8 cellular contexts compared by ENCODE assay signal in the genomic region with DNA sequence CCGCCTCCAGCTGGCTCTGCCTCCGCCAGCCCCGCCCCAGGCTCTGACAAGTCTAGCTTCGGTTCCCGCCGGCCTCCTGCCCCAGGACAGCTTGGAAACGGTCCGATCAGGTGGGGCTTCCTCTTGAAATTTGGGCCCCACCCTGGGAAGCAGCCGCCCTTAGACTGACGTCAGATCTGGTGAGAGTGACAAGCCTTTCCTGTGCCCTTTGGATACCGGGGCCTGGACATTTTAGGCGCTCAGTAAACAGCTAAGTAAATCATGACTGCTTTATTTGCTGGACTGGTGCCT. TPM values are rescaled to one million over a fixed set of nuclear protein-coding genes. Genes with fewer than 3 reads are reported as not detected.
DNase-seq lines count a peak whose midpoint lies in the region; ATAC-seq and TF ChIP-seq lines count a peak whose summit lies in the region.

No MANE protein-coding gene starts in this region.

- H3K79me2 ChIP-seq in neural cell (replicated peaks; ENCODE audit: insufficient read depth, low read length), result no peaks in the 10 kb centered on the region

- ATAC-seq in HG03095 (IDR thresholded peaks at IDR 0.05; ENCODE audit: unreplicated experiment), result no peak
- ATAC-seq in HG03025 (IDR thresholded peaks at IDR 0.05; ENCODE audit: low FRiP score, unreplicated experiment), result no peak

- H3K4me2 ChIP-seq in BLaER1 (peak overlapping the region; percentile 84), neural cell (ENCODE audit: low read length) (peak overlapping the region; percentile 69)

- H3K36me3 ChIP-seq in BLaER1 (peaks cover 8% of the 10 kb centered on the region; the same call in 1 of the 2 replicates), MG63 (no peaks in the 10 kb centered on the region), neural cell (ENCODE audit: insufficient read depth, low read length) (no peaks in the 10 kb centered on the region)

- peak overlapping the region; percentile 36; the same call in 1 of the 2 replicates for H3K27ac ChIP-seq in BLaER1
- peak overlapping the region; percentile 76 to 99 (median 94) for H3K27ac ChIP-seq in dorsolateral prefrontal cortex
- peak overlapping the region; percentile 66 for H3K27ac ChIP-seq in neural cell (ENCODE audit: low read length)

- H3K9ac ChIP-seq in BLaER1, result peak overlapping the region; percentile 70
- peak overlapping the region; percentile 70 for H3K9ac ChIP-seq in neural cell (ENCODE audit: low read length)

- no peaks in the 10 kb centered on the region for H3K9me2 ChIP-seq in neural cell (ENCODE audit: insufficient read depth, low read length)

- peak overlapping the region; percentile 78 for H3K4me3 ChIP-seq in BLaER1
- peak overlapping the region; percentile 65 for H3K4me3 ChIP-seq in MG63
- peak overlapping the region; percentile 47 to 100 (median 78) for H3K4me3 ChIP-seq in dorsolateral prefrontal cortex
- H3K4me3 ChIP-seq in neural cell (ENCODE audit: low read length), result peak overlapping the region; percentile 78

- no peaks in the 10 kb centered on the region for H3K9me3 ChIP-seq in BLaER1
- no peaks in the 10 kb centered on the region for H3K9me3 ChIP-seq in MG63
- no peaks in the 10 kb centered on the region for H3K9me3 ChIP-seq in neural cell (ENCODE audit: low read length)

- TF ChIP-seq CTCF in dorsolateral prefrontal cortex (IDR thresholded peaks at IDR 0.05 in 54 of 56, conservative IDR thresholded peaks at IDR 0.05 in 2 of 56; ENCODE audit: low read depth in 1 of 56, partially characterized antibody in 56 of 56) (peak in 1 of 56 donors; percentile 7), neural cell (IDR thresholded peaks at IDR 0.05; ENCODE audit: poor library complexity, severe bottlenecking) (no peak)

- H3F3A ChIP-seq in neural cell (ENCODE audit: insufficient read depth, low read length, poor library complexity, severe bottlenecking), result no peaks in the 10 kb centered on the region

- H4K20me1 ChIP-seq in BLaER1 (0 out of 2 replicates have a peak, but pooled peaks cover 8% of the 10 kb centered on the region), neural cell (ENCODE audit: insufficient read depth) (no peaks in the 10 kb centered on the region)

- no peak for TF ChIP-seq EP300 in neural cell (conservative IDR thresholded peaks at IDR 0.05; ENCODE audit: poor library complexity, severe bottlenecking)

- no peak for TF ChIP-seq RAD21 in neural cell (conservative IDR thresholded peaks at IDR 0.05)

- H3K27me3 ChIP-seq in BLaER1 (no peaks in the 10 kb centered on the region), MG63 (no peaks in the 10 kb centered on the region), dorsolateral prefrontal cortex (no peaks in the 10 kb centered on the region), neural cell (ENCODE audit: insufficient read depth, low read depth, low read length) (no peaks in the 10 kb centered on the region)

- H3K4me1 ChIP-seq in BLaER1, result peaks cover 21% of the 10 kb centered on the region

- intact Hi-C loops in dorsolateral prefrontal cortex (cut with DNase I), result loop anchor here in 1 of 2 donors (2.0 to 5.0 kb wide), 2 partner anchors 21 to 33 kb away; no protein-coding TSS in a partner anchor

- DNase-seq in MG63 (no peak), dorsolateral prefrontal cortex (no peak), GOT3 (lab: John Stamatoyannopoulos, UW) (no peak), NCI-H524 (lab: John Stamatoyannopoulos, UW) (no peak)

- H2AFZ ChIP-seq in neural cell (ENCODE audit: low read depth, low read length), result peak overlapping the region; percentile 58

TF ChIP-seq in neural cell, 6 proteins besides CTCF, POLR2A, EP300 and RAD21:
- TF ChIP-seq, protein P1, sequence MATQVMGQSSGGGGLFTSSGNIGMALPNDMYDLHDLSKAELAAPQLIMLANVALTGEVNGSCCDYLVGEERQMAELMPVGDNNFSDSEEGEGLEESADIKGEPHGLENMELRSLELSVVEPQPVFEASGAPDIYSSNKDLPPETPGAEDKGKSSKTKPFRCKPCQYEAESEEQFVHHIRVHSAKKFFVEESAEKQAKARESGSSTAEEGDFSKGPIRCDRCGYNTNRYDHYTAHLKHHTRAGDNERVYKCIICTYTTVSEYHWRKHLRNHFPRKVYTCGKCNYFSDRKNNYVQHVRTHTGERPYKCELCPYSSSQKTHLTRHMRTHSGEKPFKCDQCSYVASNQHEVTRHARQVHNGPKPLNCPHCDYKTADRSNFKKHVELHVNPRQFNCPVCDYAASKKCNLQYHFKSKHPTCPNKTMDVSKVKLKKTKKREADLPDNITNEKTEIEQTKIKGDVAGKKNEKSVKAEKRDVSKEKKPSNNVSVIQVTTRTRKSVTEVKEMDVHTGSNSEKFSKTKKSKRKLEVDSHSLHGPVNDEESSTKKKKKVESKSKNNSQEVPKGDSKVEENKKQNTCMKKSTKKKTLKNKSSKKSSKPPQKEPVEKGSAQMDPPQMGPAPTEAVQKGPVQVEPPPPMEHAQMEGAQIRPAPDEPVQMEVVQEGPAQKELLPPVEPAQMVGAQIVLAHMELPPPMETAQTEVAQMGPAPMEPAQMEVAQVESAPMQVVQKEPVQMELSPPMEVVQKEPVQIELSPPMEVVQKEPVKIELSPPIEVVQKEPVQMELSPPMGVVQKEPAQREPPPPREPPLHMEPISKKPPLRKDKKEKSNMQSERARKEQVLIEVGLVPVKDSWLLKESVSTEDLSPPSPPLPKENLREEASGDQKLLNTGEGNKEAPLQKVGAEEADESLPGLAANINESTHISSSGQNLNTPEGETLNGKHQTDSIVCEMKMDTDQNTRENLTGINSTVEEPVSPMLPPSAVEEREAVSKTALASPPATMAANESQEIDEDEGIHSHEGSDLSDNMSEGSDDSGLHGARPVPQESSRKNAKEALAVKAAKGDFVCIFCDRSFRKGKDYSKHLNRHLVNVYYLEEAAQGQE (IDR thresholded peaks at IDR 0.05; ENCODE audit: borderline replicate concordance), result no peak
- TF ChIP-seq TAF1 (IDR thresholded peaks at IDR 0.05; ENCODE audit: low read depth), result peak; percentile 32

RNA-seq across cellular contexts. Expression of a gene that starts 0.4 kb away (rescaled TPM):
- total RNA-seq in MG63 (2014; rRNA removed; shearing (Covaris generic); ENCODE audit: low replicate concordance), result 3.0 and 8.0 TPM in 2 replicates
- total RNA-seq in dorsolateral prefrontal cortex, result 10 to 100 TPM in 25 of 120 experiments, 1 to 10 TPM in 95; 3.0 to 14.8 (median 8.4) TPM
- polyA plus RNA-seq in neural cell, result 8.8 and 9.1 TPM in 2 replicates
- 2.7 and 6.1 TPM in 2 replicates for polyA minus RNA-seq in neural cell

RNA-seq across cellular contexts. Expression of a gene that starts 0.4 kb away (rescaled TPM):
- total RNA-seq in MG63 (2014; rRNA removed; shearing (Covaris generic); ENCODE audit: low replicate concordance), result 1.1 and 6.4 TPM in 2 replicates
- 10 to 100 TPM in 119 of 120 experiments, 1 to 10 TPM in 1; 10.0 to 30.3 (median 19.2) TPM for total RNA-seq in dorsolateral prefrontal cortex
- polyA plus RNA-seq in neural cell, result 4.6 and 5.3 TPM in 2 replicates
- polyA minus RNA-seq in neural cell, result 7.1 and 8.6 TPM in 2 replicates

RNA-seq across cellular contexts. Expression of a gene that starts 3.8 kb away (rescaled TPM):
- total RNA-seq in MG63 (2014; rRNA removed; shearing (Covaris generic); ENCODE audit: low replicate concordance), result 1.4 TPM in 1 of 2 replicates, not detected in the other
- 1 to 10 TPM; 1.1 to 8.1 (median 3.0) TPM for total RNA-seq in dorsolateral prefrontal cortex
- polyA plus RNA-seq in neural cell, result 2.2 and 4.7 TPM in 2 replicates
- 3.2 and 3.6 TPM in 2 replicates for polyA minus RNA-seq in neural cell

RNA-seq across cellular contexts. Expression of a gene that starts 7.4 kb away (rescaled TPM):
- total RNA-seq in MG63 (2014; rRNA removed; shearing (Covaris generic); ENCODE audit: low replicate concordance), result 87.8 and 101 TPM in 2 replicates
- 10 to 100 TPM; 15.0 to 46.2 (median 28.8) TPM for total RNA-seq in dorsolateral prefrontal cortex
- 41.8 and 76.4 TPM in 2 replicates for polyA plus RNA-seq in neural cell
- 10.1 and 21.4 TPM in 2 replicates for polyA minus RNA-seq in neural cell

RNA-seq across cellular contexts. Expression of a gene that starts 20.7 kb away (rescaled TPM):
- not detected in 2 replicates for total RNA-seq in MG63 (2014; rRNA removed; shearing (Covaris generic); ENCODE audit: low replicate concordance)
- total RNA-seq in dorsolateral prefrontal cortex, result 1 to 10 TPM in 95 of 120 experiments, under 1 TPM in 23, not detected in 2; 0.31 to 7.4 (median 1.7) TPM
- not detected in 2 replicates for polyA plus RNA-seq in neural cell
- polyA minus RNA-seq in neural cell, result not detected in 2 replicates

Comparison
In these comparisons a context has a peak if more than half of its experiments do, and no peak if none do; other contexts are left out.
1. H3K27ac ChIP-seq: peak in every context shown above with its lines; median percentile 94 in dorsolateral prefrontal cortex; 66 in neural cell; 36 in BLaER1.